ENCODE assay signal across 1 cellular context in genomic region chr7:34837826-34838225, GRCh38.
TF ChIP-seq lines count a peak whose summit lies in the region.

No MANE protein-coding gene starts in this region.

TF ChIP-seq in H1, 55 proteins besides CTCF, POLR2A, EP300 and RAD21 (continued from another document):
- TF ChIP-seq CHD7 (IDR thresholded peaks at IDR 0.05; ENCODE audit: insufficient replicate concordance, low read length): no peak
- no peak for TF ChIP-seq RXRA (IDR thresholded peaks at IDR 0.05; ENCODE audit: insufficient read depth, low read depth, low read length)
- TF ChIP-seq BACH1 (IDR thresholded peaks at IDR 0.05; ENCODE audit: low read length): no peak
- no peak for TF ChIP-seq TAF1 (IDR thresholded peaks at IDR 0.05; ENCODE audit: low read depth, low read length)
- TF ChIP-seq RBBP5 (IDR thresholded peaks at IDR 0.05; ENCODE audit: borderline replicate concordance, low read depth, low read length): no peak
- no peak for TF ChIP-seq SRF (IDR thresholded peaks at IDR 0.05; ENCODE audit: low read depth, low read length)
- TF ChIP-seq CHD1 (IDR thresholded peaks at IDR 0.05; ENCODE audit: low read depth, low read length): no peak
- TF ChIP-seq CEBPB (IDR thresholded peaks at IDR 0.05; ENCODE audit: low read depth, low read length): no peak
- no peak for TF ChIP-seq SIN3A (conservative IDR thresholded peaks at IDR 0.05 in 1 of 2, IDR thresholded peaks at IDR 0.05 in 1 of 2; ENCODE audit: low read depth in 1 of 2, low read length in 2 of 2)
- no peak for TF ChIP-seq SIRT6 (IDR thresholded peaks at IDR 0.05; ENCODE audit: low read length)
- no peak for TF ChIP-seq SP4 (IDR thresholded peaks at IDR 0.05; ENCODE audit: low read length)
- no peak for TF ChIP-seq ZNF274 (IDR thresholded peaks at IDR 0.05; ENCODE audit: borderline replicate concordance, extremely low read depth, low read length)
TF ChIP-seq in H1: peak in this region for 0.
